Comparison of ENCODE assay signal across 1 cellular context in genomic region chr3:183710231-183710630, GRCh38.
TF ChIP-seq lines count a peak whose summit lies in the region.

No MANE protein-coding gene starts in this region.

TF ChIP-seq in GM23338, 12 proteins besides CTCF, POLR2A, EP300 and RAD21 (continued from another document):
- TF ChIP-seq ETS1 (IDR thresholded peaks at IDR 0.05), result no peak
- TF ChIP-seq ZNF114 (CRISPR knock-in tag; IDR thresholded peaks at IDR 0.05), result no peak
- no peak for TF ChIP-seq EZH2 (IDR thresholded peaks at IDR 0.05; ENCODE audit: low read depth, unreplicated experiment)
- TF ChIP-seq POLR2AphosphoS5 (IDR thresholded peaks at IDR 0.05; ENCODE audit: low read depth), result no peak
- TF ChIP-seq STAT1 (IDR thresholded peaks at IDR 0.05; ENCODE audit: unreplicated experiment), result no peak
- TF ChIP-seq ZNF462 (CRISPR knock-in tag; IDR thresholded peaks at IDR 0.05), result no peak
- no peak for TF ChIP-seq ZNF331 (CRISPR knock-in tag; IDR thresholded peaks at IDR 0.05; ENCODE audit: low read depth)
